Comparison of ENCODE assay signal across 22 cellular contexts in genomic region chr5:180652346-180652745, GRCh38. TPM values are rescaled to one million over a fixed set of nuclear protein-coding genes. Genes with fewer than 3 reads are reported as not detected.
"Had no signal": no experiment of that assay in that cellular context is flagged by ENCODE, and none has a peak within 500 bp of the region (broad histone marks: within the 10 kb centered on the region; RNA-seq: fewer than 3 reads in every experiment).

No MANE protein-coding gene starts in this region.

- DNase-seq: naive thymus-derived CD4-positive, alpha-beta T cell; natural killer cell; occipital lobe; ovary; psoas muscle; right cardiac atrium; right lobe of liver; sigmoid colon; small intestine; stimulated activated CD4-positive, alpha-beta T cell treated with anti-CD3 and anti-CD28 coated beads, Interleukin-15, amount 100 ng/mL, for 24 hours; stimulated activated CD4-positive, alpha-beta T cell treated with anti-CD3 and anti-CD28 coated beads, Interleukin-2, amount 100 ng/mL, for 24 hours; stimulated activated CD4-positive, alpha-beta T cell treated with anti-CD3 and anti-CD28 coated beads, Interleukin-2, amount 100 ng/mL, for 48 hours; stimulated activated CD4-positive, alpha-beta T cell treated with anti-CD3 and anti-CD28 coated beads, Interleukin-4, amount 100 ng/mL, for 24 hours; stimulated activated naive B cell treated with anti-CD40 and anti-IgM and Interleukin-4, amounts not matched to agents 10 μg/mL and 1 μg/mL and 100 μg/mL, for 72 hours; stimulated activated naive CD4-positive, alpha-beta T cell treated with Interleukin-2 at 50 U/mL for 16 hours; stomach had no signal

- H3K36me3 Mint-ChIP-seq: natural killer cell; neural progenitor cell; stimulated activated effector memory CD8-positive, alpha-beta T cell treated with anti-CD3 and anti-CD28 coated beads, Interleukin-12 subunit alpha, Interleukin-12 subunit beta, amount 100 ng/mL, for 72 hours; stimulated activated naive B cell treated with anti-CD40 and anti-IgM and Interleukin-4, amounts not matched to agents 10 μg/mL and 1 μg/mL and 100 μg/mL, for 72 hours had no signal

- ATAC-seq: naive thymus-derived CD4-positive, alpha-beta T cell; natural killer cell; psoas muscle; right cardiac atrium; right lobe of liver; stimulated activated effector memory CD8-positive, alpha-beta T cell treated with anti-CD3 and anti-CD28 coated beads, Interleukin-12 subunit alpha, Interleukin-12 subunit beta, amount 100 ng/mL, for 72 hours; stimulated activated naive B cell treated with anti-CD40 and anti-IgM and Interleukin-4, amounts not matched to agents 10 μg/mL and 1 μg/mL and 100 μg/mL, for 72 hours had no signal

- H3K9me3 Mint-ChIP-seq: natural killer cell; stimulated activated effector memory CD8-positive, alpha-beta T cell treated with anti-CD3 and anti-CD28 coated beads, Interleukin-12 subunit alpha, Interleukin-12 subunit beta, amount 100 ng/mL, for 72 hours; stimulated activated naive B cell treated with anti-CD40 and anti-IgM and Interleukin-4, amounts not matched to agents 10 μg/mL and 1 μg/mL and 100 μg/mL, for 72 hours; stimulated activated naive CD8-positive, alpha-beta T cell treated with anti-CD3 and anti-CD28 coated beads, Interleukin-15, Interleukin-2, amounts not matched to agents 100 ng/mL and 50 ng/mL, for 24 hours had no signal

- H3K27ac Mint-ChIP-seq: naive thymus-derived CD4-positive, alpha-beta T cell; natural killer cell; nephron; neural progenitor cell; progenitor cell of endocrine pancreas; stimulated activated effector memory CD8-positive, alpha-beta T cell treated with anti-CD3 and anti-CD28 coated beads, Interleukin-12 subunit alpha, Interleukin-12 subunit beta, amount 100 ng/mL, for 72 hours; stimulated activated naive B cell treated with anti-CD40 and anti-IgM and Interleukin-4, amounts not matched to agents 10 μg/mL and 1 μg/mL and 100 μg/mL, for 72 hours; stimulated activated naive CD8-positive, alpha-beta T cell treated with anti-CD3 and anti-CD28 coated beads, Interleukin-15, Interleukin-2, amounts not matched to agents 100 ng/mL and 50 ng/mL, for 24 hours had no signal

- H3K4me3 Mint-ChIP-seq: stimulated activated effector memory CD8-positive, alpha-beta T cell treated with anti-CD3 and anti-CD28 coated beads, Interleukin-12 subunit alpha, Interleukin-12 subunit beta, amount 100 ng/mL, for 72 hours; stimulated activated naive B cell treated with anti-CD40 and anti-IgM and Interleukin-4, amounts not matched to agents 10 μg/mL and 1 μg/mL and 100 μg/mL, for 72 hours; stimulated activated naive CD8-positive, alpha-beta T cell treated with anti-CD3 and anti-CD28 coated beads, Interleukin-15, Interleukin-2, amounts not matched to agents 100 ng/mL and 50 ng/mL, for 24 hours had no signal

RNA-seq across cellular contexts. Expression of gene FLT4, which starts 2.9 kb away (rescaled TPM):
- total RNA-seq: osteoblast had no signal
